23 cellular contexts compared by ENCODE assay signal in genomic region chr12:64018524-64018923, GRCh38.
DNase-seq lines count a peak whose midpoint lies in the region; ATAC-seq, FAIRE-seq and TF ChIP-seq lines count a peak whose summit lies in the region.
"Had no signal": no experiment of that assay in that cellular context is flagged by ENCODE, and none has a peak within 500 bp of the region (broad histone marks: within the 10 kb centered on the region; RNA-seq: fewer than 3 reads in every experiment).

No MANE protein-coding gene starts in this region.

- no peak overlapping the region for H3K4me3 ChIP-seq in SK-N-SH (ENCODE audit: low read depth in 2 of 2, low read length in 1 of 2)
- H3K4me3 ChIP-seq: BLaER1 had no signal

- POLR2A ChIA-PET in SK-N-SH (lab: Yijun Ruan, JAX), result no interaction called here
- POLR2A ChIA-PET in CD4-positive, alpha-beta T cell (lab: Charles Lee), result no interaction called here

- H3K4me3 Mint-ChIP-seq in CD4-positive, alpha-beta T cell, result no peak overlapping the region
- H3K4me3 Mint-ChIP-seq: CD14-positive monocyte; CD4-positive, CD25-positive, alpha-beta regulatory T cell; CD8-positive, alpha-beta T cell had no signal

- CTCF ChIA-PET in SK-N-SH (lab: Yijun Ruan, JAX), result interaction anchor here (0.7 kb wide), 1 partner anchor 10 kb away, joined by 3 read pairs; no protein-coding TSS in a partner anchor
- CTCF ChIA-PET in CD4-positive, alpha-beta T cell (lab: Charles Lee), result no interaction called here

- H3K27ac Mint-ChIP-seq in CD4-positive, alpha-beta T cell, result no peak overlapping the region
- H3K27ac Mint-ChIP-seq: CD14-positive monocyte; CD4-positive, CD25-positive, alpha-beta regulatory T cell; CD8-positive, alpha-beta T cell had no signal

- intact Hi-C loops in CD4-positive, alpha-beta T cell (cut with DNase I, micrococcal nuclease), result no loop called here

- no peaks in the 10 kb centered on the region for H3K27me3 Mint-ChIP-seq in CD4-positive, alpha-beta T cell
- H3K27me3 Mint-ChIP-seq: CD4-positive, CD25-positive, alpha-beta regulatory T cell had no signal

- no peak for TF ChIP-seq CTCF in SK-N-SH (IDR thresholded peaks at IDR 0.05)
- TF ChIP-seq CTCF in CD4-positive, alpha-beta T cell (IDR thresholded peaks at IDR 0.05), result no peak

- no peaks in the 10 kb centered on the region for H3K36me3 Mint-ChIP-seq in CD4-positive, alpha-beta T cell (ENCODE audit: low read depth)
- H3K36me3 Mint-ChIP-seq: CD14-positive monocyte; CD4-positive, CD25-positive, alpha-beta regulatory T cell; CD8-positive, alpha-beta T cell had no signal

- no peaks in the 10 kb centered on the region for H3K4me1 Mint-ChIP-seq in CD4-positive, alpha-beta T cell (ENCODE audit: low read depth)
- H3K4me1 Mint-ChIP-seq: CD14-positive monocyte; CD4-positive, CD25-positive, alpha-beta regulatory T cell had no signal

- peak in 1 of 2 experiments; percentile 29; a peak in 1 of 4 replicates for TF ChIP-seq EP300 in SK-N-SH (IDR thresholded peaks at IDR 0.05; ENCODE audit: borderline replicate concordance in 1 of 2, low read depth in 1 of 2, low read length in 1 of 2)

- no peak overlapping the region for H2AFZ ChIP-seq in SK-N-SH (ENCODE audit: low read depth)

- no peaks in the 10 kb centered on the region for H3K9me2 ChIP-seq in SK-N-SH

- FAIRE-seq in A204.1 (lab: Jason Lieb, UNC) (peak; percentile 11), G401.6 (lab: Jason Lieb, UNC) (peak; percentile 28)
- FAIRE-seq: GM12891, GM19239 had no signal

- no peaks in the 10 kb centered on the region for H3K27me3 ChIP-seq in SK-N-SH (ENCODE audit: insufficient read depth)
- no peaks in the 10 kb centered on the region for H3K27me3 ChIP-seq in CD4-positive, alpha-beta T cell (ENCODE audit: control insufficient read depth, insufficient read depth, low read length)
- H3K27me3 ChIP-seq: BE2C, BLaER1 had no signal

- no peak for DNase-seq in SK-N-SH
- no peak for DNase-seq in CD4-positive, alpha-beta T cell
- DNase-seq in activated CD8-positive, alpha-beta memory T cell treated with anti-CD3 and anti-CD28 coated beads, Interleukin-2, amount 50 U/mL, for 48 hours, result no peak
- DNase-seq: ACHN; BE2C; C1 segment of cervical spinal cord; CD4-positive, CD25-positive, alpha-beta regulatory T cell; CD8-positive, alpha-beta T cell; DMS 273 treated with DMSO at 0.1 percent for 48 hours; DMS153; DMS53; DMS79; DND-41; EL; GF-D8 had no signal

- no peaks in the 10 kb centered on the region for H4K20me1 ChIP-seq in SK-N-SH (ENCODE audit: insufficient read depth)
- H4K20me1 ChIP-seq: BLaER1 had no signal

- ATAC-seq in SK-N-SH treated with all-trans-retinoic acid at 6 μM for 48 hours, result no peak
- no peak for ATAC-seq in CD4-positive, alpha-beta T cell (ENCODE audit: poor library complexity)
- ATAC-seq: CD8-positive, alpha-beta T cell had no signal

- no peak overlapping the region for H3K9ac ChIP-seq in SK-N-SH
- H3K9ac ChIP-seq: BLaER1 had no signal

- H3K4me2 ChIP-seq in SK-N-SH, result no peak overlapping the region
- H3K4me2 ChIP-seq: BLaER1 had no signal

- H3K9me3 Mint-ChIP-seq in CD4-positive, alpha-beta T cell, result no peaks in the 10 kb centered on the region
- H3K9me3 Mint-ChIP-seq: CD14-positive monocyte; CD4-positive, CD25-positive, alpha-beta regulatory T cell; CD8-positive, alpha-beta T cell had no signal

- H3K9me3 ChIP-seq in SK-N-SH, result no peaks in the 10 kb centered on the region
- H3K9me3 ChIP-seq in CD4-positive, alpha-beta T cell (ENCODE audit: control insufficient read depth, low read length), result no peaks in the 10 kb centered on the region
- H3K9me3 ChIP-seq: BE2C, BLaER1 had no signal

- no peaks in the 10 kb centered on the region; a peak in 1 of 4 replicates for H3K4me1 ChIP-seq in SK-N-SH (ENCODE audit: control insufficient read depth in 1 of 2, insufficient read depth in 2 of 2, low read depth in 1 of 2, low read length in 1 of 2)
- H3K4me1 ChIP-seq: BLaER1 had no signal

- H3K36me3 ChIP-seq in SK-N-SH (replicated peaks in 1 of 2; ENCODE audit: control insufficient read depth in 1 of 2, insufficient read depth in 2 of 2, low read length in 1 of 2), result peaks cover 0 to 12% of the 10 kb centered on the region in 2 experiments
- H3K36me3 ChIP-seq: BE2C, BLaER1 had no signal

- no peaks in the 10 kb centered on the region for H3F3A ChIP-seq in SK-N-SH (replicated peaks; ENCODE audit: insufficient read depth)

- no peak overlapping the region for H3K27ac ChIP-seq in SK-N-SH (ENCODE audit: low read depth in 2 of 2, low read length in 1 of 2)
- no peak overlapping the region for H3K27ac ChIP-seq in CD4-positive, alpha-beta T cell (ENCODE audit: low read depth, low read length)
- H3K27ac ChIP-seq: 22Rv1, BLaER1 had no signal

- H3K79me2 ChIP-seq in SK-N-SH (ENCODE audit: insufficient read depth), result no peaks in the 10 kb centered on the region

- TF ChIP-seq RAD21 in SK-N-SH (IDR thresholded peaks at IDR 0.05; ENCODE audit: low read length), result no peak

TF ChIP-seq in SK-N-SH, 30 proteins besides CTCF, POLR2A, EP300 and RAD21:
- TF ChIP-seq RCOR1 (IDR thresholded peaks at IDR 0.05; ENCODE audit: low read length), result no peak
- TF ChIP-seq TEAD4 (IDR thresholded peaks at IDR 0.05; ENCODE audit: borderline replicate concordance, insufficient read depth), result no peak
- no peak for TF ChIP-seq TCF12 (IDR thresholded peaks at IDR 0.05)
- TF ChIP-seq MXI1 (IDR thresholded peaks at IDR 0.05; ENCODE audit: low read depth, low read length), result no peak
- TF ChIP-seq FOXM1 (IDR thresholded peaks at IDR 0.05; ENCODE audit: low read depth), result no peak
- peak; percentile 61 for TF ChIP-seq GATA2 (CRISPR knock-in tag; IDR thresholded peaks at IDR 0.05)

TF ChIP-seq in SK-N-SH treated with all-trans-retinoic acid at 6 μM for 48 hours, 23 proteins besides CTCF, POLR2A, EP300 and RAD21:
- TF ChIP-seq TOX (CRISPR knock-in tag; IDR thresholded peaks at IDR 0.05; ENCODE audit: borderline replicate concordance) (no peak), OSR1 (CRISPR knock-in tag; IDR thresholded peaks at IDR 0.05) (no peak), RARB (CRISPR knock-in tag; IDR thresholded peaks at IDR 0.05) (no peak), ZC3H10 (CRISPR knock-in tag; IDR thresholded peaks at IDR 0.05) (no peak), CSDC2 (CRISPR knock-in tag; IDR thresholded peaks at IDR 0.05) (no peak), PATZ1 (CRISPR knock-in tag; IDR thresholded peaks at IDR 0.05; ENCODE audit: borderline replicate concordance) (no peak), SNAI2 (CRISPR knock-in tag; IDR thresholded peaks at IDR 0.05) (no peak), ZNF8 (CRISPR knock-in tag; IDR thresholded peaks at IDR 0.05) (no peak)
- TF ChIP-seq, protein P1, sequence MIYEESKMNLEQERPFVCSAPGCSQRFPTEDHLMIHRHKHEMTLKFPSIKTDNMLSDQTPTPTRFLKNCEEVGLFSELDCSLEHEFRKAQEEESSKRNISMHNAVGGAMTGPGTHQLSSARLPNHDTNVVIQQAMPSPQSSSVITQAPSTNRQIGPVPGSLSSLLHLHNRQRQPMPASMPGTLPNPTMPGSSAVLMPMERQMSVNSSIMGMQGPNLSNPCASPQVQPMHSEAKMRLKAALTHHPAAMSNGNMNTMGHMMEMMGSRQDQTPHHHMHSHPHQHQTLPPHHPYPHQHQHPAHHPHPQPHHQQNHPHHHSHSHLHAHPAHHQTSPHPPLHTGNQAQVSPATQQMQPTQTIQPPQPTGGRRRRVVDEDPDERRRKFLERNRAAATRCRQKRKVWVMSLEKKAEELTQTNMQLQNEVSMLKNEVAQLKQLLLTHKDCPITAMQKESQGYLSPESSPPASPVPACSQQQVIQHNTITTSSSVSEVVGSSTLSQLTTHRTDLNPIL (CRISPR knock-in tag; IDR thresholded peaks at IDR 0.05; ENCODE audit: low read depth), result no peak
